In genomic region chr2:98468621-98469236, GRCh38 we compare ENCODE assay signal across 7 cellular contexts.
DNase-seq lines count a peak whose midpoint lies in the region; ATAC-seq and TF ChIP-seq lines count a peak whose summit lies in the region.

No MANE protein-coding gene starts in this region.

- peak; percentile 52 for DNase-seq in activated CD8-positive, alpha-beta memory T cell treated with anti-CD3 and anti-CD28 coated beads, Interleukin-2, amount 50 U/mL, for 48 hours
- DNase-seq in stimulated activated CD4-positive, alpha-beta T cell treated with anti-CD3 and anti-CD28 coated beads, Interleukin-2, amount 100 ng/mL, for 4 hours (ENCODE audit: low read depth) = peak; percentile 63
- no peak for DNase-seq in islet precursor cell
- no peak for DNase-seq in brain microvascular endothelial cell
- no peak for DNase-seq in NK-92 (lab: John Stamatoyannopoulos, UW; ENCODE audit: unreplicated experiment)

- in situ Hi-C loops in brain microvascular endothelial cell (cut with HindIII; ENCODE audit: low pct_ligation_motif_present, low sequenced_read_pairs) = no loop called here

- no peak overlapping the region for H3K27ac ChIP-seq in brain microvascular endothelial cell

- H3K4me3 ChIP-seq in brain microvascular endothelial cell (ENCODE audit: low read depth, low read length) = no peak overlapping the region

- no peak for TF ChIP-seq CTCF in brain microvascular endothelial cell (IDR thresholded peaks at IDR 0.05; ENCODE audit: low read depth, low read length, missing control alignments)

- no peaks in the 10 kb centered on the region for H3K36me3 ChIP-seq in brain microvascular endothelial cell (replicated peaks)

- H3K27me3 ChIP-seq in brain microvascular endothelial cell (replicated peaks) = no peaks in the 10 kb centered on the region

- ATAC-seq in GM19397 (IDR thresholded peaks at IDR 0.05; ENCODE audit: unreplicated experiment) (peak; percentile 25), HG03066 (IDR thresholded peaks at IDR 0.05; ENCODE audit: low read depth, unreplicated experiment) (peak; percentile 33)

Comparison
In these comparisons a context has a peak if more than half of its experiments do, and no peak if none do; other contexts are left out.
1. DNase-seq: peak in activated CD8-positive, alpha-beta memory T cell treated with anti-CD3 and anti-CD28 coated beads, Interleukin-2, amount 50 U/mL, for 48 hours (single experiment) and stimulated activated CD4-positive, alpha-beta T cell treated with anti-CD3 and anti-CD28 coated beads, Interleukin-2, amount 100 ng/mL, for 4 hours (single experiment); none in islet precursor cell (single experiment), brain microvascular endothelial cell (single experiment) and NK-92 (single experiment).